In the genomic region with DNA sequence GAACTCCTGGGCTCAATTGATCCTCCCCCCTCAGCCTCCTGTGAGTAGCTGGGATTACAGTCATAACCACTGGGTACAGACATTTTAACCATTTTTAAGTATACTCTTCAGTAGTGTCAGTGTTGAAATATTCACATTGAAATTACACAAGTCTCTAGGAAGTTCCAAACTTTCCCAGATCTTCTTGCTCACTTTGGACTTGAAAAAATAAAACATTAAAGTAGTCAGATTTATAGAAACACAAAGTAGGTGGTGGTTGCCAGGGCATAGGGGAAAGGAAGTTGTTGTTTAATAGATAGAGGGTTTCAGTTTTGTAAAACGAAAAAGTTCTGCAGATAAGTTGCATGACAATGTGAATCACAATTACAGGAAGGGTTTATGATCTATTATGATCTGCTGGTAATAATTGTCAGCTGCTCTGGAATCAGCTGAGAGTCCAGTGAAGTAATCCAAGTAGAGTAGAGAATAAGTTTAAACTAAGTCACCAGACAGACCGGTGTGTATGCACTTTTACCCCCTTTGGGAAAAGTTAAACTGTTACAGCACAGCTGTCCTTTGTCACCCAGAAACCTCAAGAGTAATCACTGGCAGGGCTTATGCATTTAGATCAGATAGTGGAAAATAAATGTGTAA, we compare ENCODE assay signal across 8 cellular contexts. TPM values are rescaled to one million over a fixed set of nuclear protein-coding genes. Genes with fewer than 3 reads are reported as not detected.
A peak's percentile ranks its signal among the peaks of the same experiment; 100 is the strongest.
DNase-seq lines count a peak whose midpoint lies in the region; ATAC-seq and TF ChIP-seq lines count a peak whose summit lies in the region.

No MANE protein-coding gene starts in this region.

- H3K4me1 Mint-ChIP-seq in activated CD4-positive, alpha-beta T cell treated with anti-CD3 and anti-CD28 coated beads, Interleukin-2, amount 10 ng/mL, durations not matched to agents 7 days and 5 days = peaks cover 56% of the 10 kb centered on the region

- peak; percentile 55 for ATAC-seq in HG03280 (IDR thresholded peaks at IDR 0.05; ENCODE audit: unreplicated experiment)

- no peak for TF ChIP-seq CTCF in breast epithelium (IDR thresholded peaks at IDR 0.05)
- no peak for TF ChIP-seq CTCF in osteoblast (IDR thresholded peaks at IDR 0.05; ENCODE audit: extremely low read depth, low read depth, low read length)

- H4K20me1 ChIP-seq in osteoblast (ENCODE audit: insufficient read depth, low read length) = peaks cover 26% of the 10 kb centered on the region

- peaks cover 70% of the 10 kb centered on the region for H3K79me2 ChIP-seq in osteoblast (ENCODE audit: insufficient read depth, low read length)

- peak overlapping the region; percentile 55 for H3K4me2 ChIP-seq in osteoblast (ENCODE audit: insufficient read depth, low read length)

- H3K36me3 ChIP-seq in breast epithelium = no peaks in the 10 kb centered on the region
- H3K36me3 ChIP-seq in osteoblast (ENCODE audit: insufficient read depth, low read length) = no peaks in the 10 kb centered on the region

- H3K27me3 ChIP-seq in breast epithelium = no peaks in the 10 kb centered on the region
- no peaks in the 10 kb centered on the region for H3K27me3 ChIP-seq in osteoblast (ENCODE audit: insufficient read depth, low read length)

- no peak for TF ChIP-seq POLR2A in breast epithelium (IDR thresholded peaks at IDR 0.05)

- POLR2A ChIA-PET in activated CD4-positive, alpha-beta T cell treated with anti-CD3 and anti-CD28 coated beads, Interleukin-2, amount 10 ng/mL, durations not matched to agents 7 days and 5 days (lab: Charles Lee) = no interaction called here

- peak overlapping the region; percentile 87 for H3K27ac Mint-ChIP-seq in activated CD4-positive, alpha-beta T cell treated with anti-CD3 and anti-CD28 coated beads, Interleukin-2, amount 10 ng/mL, durations not matched to agents 7 days and 5 days

- H3K4me3 ChIP-seq in breast epithelium = no peak overlapping the region
- peak overlapping the region; percentile 5 for H3K4me3 ChIP-seq in osteoblast (ENCODE audit: insufficient read depth, low read length)

- intact Hi-C loops in breast epithelium (cut with DNase I; ENCODE audit: low total_unique reads) = no loop called here

- peaks cover 17% of the 10 kb centered on the region for H3K9me3 Mint-ChIP-seq in activated CD4-positive, alpha-beta T cell treated with anti-CD3 and anti-CD28 coated beads, Interleukin-2, amount 10 ng/mL, durations not matched to agents 7 days and 5 days

- H3K4me1 ChIP-seq in breast epithelium = peaks cover 0 to 9% of the 10 kb centered on the region in 2 donors
- H3K4me1 ChIP-seq in osteoblast (ENCODE audit: insufficient read depth, low read length) = peaks cover 18% of the 10 kb centered on the region

- no peak for DNase-seq in activated CD4-positive, alpha-beta T cell treated with anti-CD3 and anti-CD28 coated beads, Interleukin-2, amount 10 ng/mL, durations not matched to agents 7 days and 5 days
- no peak for DNase-seq in activated CD4-positive, alpha-beta T cell treated with anti-CD3 and anti-CD28 coated beads, Interleukin-2, amount 50 U/mL, for 48 hours
- DNase-seq in breast epithelium (ENCODE audit: low spot score in 2 of 2) (no peak), osteoblast (ENCODE audit: insufficient read length, low spot score, missing footprints) (peak; percentile 72), SW480 (ENCODE audit: low spot score) (no peak), AML-193 (lab: John Stamatoyannopoulos, UW) (no peak), DMS153 treated with DMSO at 0.1 percent for 48 hours (lab: John Stamatoyannopoulos, UW; ENCODE audit: unreplicated experiment) (no peak)

- H3K27me3 Mint-ChIP-seq in activated CD4-positive, alpha-beta T cell treated with anti-CD3 and anti-CD28 coated beads, Interleukin-2, amount 10 ng/mL, durations not matched to agents 7 days and 5 days = no peaks in the 10 kb centered on the region

- H3K36me3 Mint-ChIP-seq in activated CD4-positive, alpha-beta T cell treated with anti-CD3 and anti-CD28 coated beads, Interleukin-2, amount 10 ng/mL, durations not matched to agents 7 days and 5 days (ENCODE audit: low read depth) = peaks cover 30% of the 10 kb centered on the region

- H3K27ac ChIP-seq in breast epithelium = peak overlapping the region; percentile 3 to 22
- H3K27ac ChIP-seq in osteoblast (ENCODE audit: low read depth, low read length) = peak overlapping the region; percentile 69

- H2AFZ ChIP-seq in osteoblast (ENCODE audit: low read length) = no peak overlapping the region

- CTCF ChIA-PET in activated CD4-positive, alpha-beta T cell treated with anti-CD3 and anti-CD28 coated beads, Interleukin-2, amount 10 ng/mL, durations not matched to agents 7 days and 5 days (lab: Charles Lee) = interaction anchor here (0.5 to 1.2 kb wide), 4 partner anchors 27 to 142 kb away, joined by 3 to 5 read pairs (median 4); a partner anchor contains a TSS

- H3K4me3 Mint-ChIP-seq in activated CD4-positive, alpha-beta T cell treated with anti-CD3 and anti-CD28 coated beads, Interleukin-2, amount 10 ng/mL, durations not matched to agents 7 days and 5 days = peak overlapping the region; percentile 51

- H3K9me3 ChIP-seq in breast epithelium = no peaks in the 10 kb centered on the region
- no peaks in the 10 kb centered on the region for H3K9me3 ChIP-seq in osteoblast (ENCODE audit: low read depth, low read length)

RNA-seq across cellular contexts. Expression of a gene that starts 27.4 kb away (rescaled TPM):
- total RNA-seq in activated CD4-positive, alpha-beta T cell treated with anti-CD3 and anti-CD28 coated beads, Interleukin-2, amount 10 ng/mL, durations not matched to agents 7 days and 5 days = 10 to 100 TPM; 56.6 to 72.1 TPM
- total RNA-seq in breast epithelium (100 to 1,000 TPM in 1 of 3 donors, 10 to 100 TPM in 2; 61.8 to 105 (median 92.5) TPM), osteoblast (51.0 and 72.5 TPM in 2 replicates)
